Comparison of ENCODE assay signal across 10 cellular contexts in genomic region chr10:110758128-110758527, GRCh38.
"Had no signal": no experiment of that assay in that cellular context is flagged by ENCODE, and none has a peak within 500 bp of the region (broad histone marks: within the 10 kb centered on the region; RNA-seq: fewer than 3 reads in every experiment).

No MANE protein-coding gene starts in this region.

- H3K4me1 ChIP-seq: upper lobe of left lung had no signal

- H3K27ac Mint-ChIP-seq: activated naive CD4-positive, alpha-beta T cell treated with anti-CD3 and anti-CD28 coated beads, Interleukin-2, amount 10 ng/mL, durations not matched to agents 7 days and 5 days; activated T-helper 2 cell treated with anti-CD3 and anti-CD28 coated beads, Interferon-gamma antibody, Interleukin-2, Interleukin-4, amounts not matched to agents 10 μg/mL and 5 μg/mL and 100 μg/mL, durations not matched to agents 14 hours and 24 hours and 36 hours; naive thymus-derived CD8-positive, alpha-beta T cell had no signal

- H3K9me3 ChIP-seq: upper lobe of left lung had no signal

- H3K27ac ChIP-seq: upper lobe of left lung had no signal

- H3K4me3 Mint-ChIP-seq: activated naive CD4-positive, alpha-beta T cell treated with anti-CD3 and anti-CD28 coated beads, Interleukin-2, amount 10 ng/mL, durations not matched to agents 7 days and 5 days; naive thymus-derived CD8-positive, alpha-beta T cell had no signal

- DNase-seq: activated CD4-positive, alpha-beta T cell treated with anti-CD3 and anti-CD28 coated beads for 1 hour; activated CD4-positive, alpha-beta T cell treated with anti-CD3 and anti-CD28 coated beads, Interleukin-2, amount 50 U/mL, for 4 hours; activated naive CD4-positive, alpha-beta T cell treated with anti-CD3 and anti-CD28 coated beads, Interleukin-2, amount 10 ng/mL, durations not matched to agents 7 days and 5 days; dorsolateral prefrontal cortex; naive thymus-derived CD8-positive, alpha-beta T cell; retina; stimulated activated naive CD8-positive, alpha-beta T cell treated with anti-CD3 and anti-CD28 coated beads, Interleukin-15, Interleukin-2, amounts not matched to agents 100 U/mL and 50 U/mL, for 24 hours; upper lobe of left lung had no signal

- H3K9me3 Mint-ChIP-seq: naive thymus-derived CD8-positive, alpha-beta T cell had no signal

- H3K27me3 Mint-ChIP-seq: activated naive CD4-positive, alpha-beta T cell treated with anti-CD3 and anti-CD28 coated beads, Interleukin-2, amount 10 ng/mL, durations not matched to agents 7 days and 5 days had no signal

- H3K36me3 Mint-ChIP-seq: activated naive CD4-positive, alpha-beta T cell treated with anti-CD3 and anti-CD28 coated beads, Interleukin-2, amount 10 ng/mL, durations not matched to agents 7 days and 5 days; naive thymus-derived CD8-positive, alpha-beta T cell had no signal

- H3K36me3 ChIP-seq: upper lobe of left lung had no signal

- H3K27me3 ChIP-seq: upper lobe of left lung had no signal

- H3K4me3 ChIP-seq: dorsolateral prefrontal cortex, lung, upper lobe of left lung had no signal
